In the genomic region with DNA sequence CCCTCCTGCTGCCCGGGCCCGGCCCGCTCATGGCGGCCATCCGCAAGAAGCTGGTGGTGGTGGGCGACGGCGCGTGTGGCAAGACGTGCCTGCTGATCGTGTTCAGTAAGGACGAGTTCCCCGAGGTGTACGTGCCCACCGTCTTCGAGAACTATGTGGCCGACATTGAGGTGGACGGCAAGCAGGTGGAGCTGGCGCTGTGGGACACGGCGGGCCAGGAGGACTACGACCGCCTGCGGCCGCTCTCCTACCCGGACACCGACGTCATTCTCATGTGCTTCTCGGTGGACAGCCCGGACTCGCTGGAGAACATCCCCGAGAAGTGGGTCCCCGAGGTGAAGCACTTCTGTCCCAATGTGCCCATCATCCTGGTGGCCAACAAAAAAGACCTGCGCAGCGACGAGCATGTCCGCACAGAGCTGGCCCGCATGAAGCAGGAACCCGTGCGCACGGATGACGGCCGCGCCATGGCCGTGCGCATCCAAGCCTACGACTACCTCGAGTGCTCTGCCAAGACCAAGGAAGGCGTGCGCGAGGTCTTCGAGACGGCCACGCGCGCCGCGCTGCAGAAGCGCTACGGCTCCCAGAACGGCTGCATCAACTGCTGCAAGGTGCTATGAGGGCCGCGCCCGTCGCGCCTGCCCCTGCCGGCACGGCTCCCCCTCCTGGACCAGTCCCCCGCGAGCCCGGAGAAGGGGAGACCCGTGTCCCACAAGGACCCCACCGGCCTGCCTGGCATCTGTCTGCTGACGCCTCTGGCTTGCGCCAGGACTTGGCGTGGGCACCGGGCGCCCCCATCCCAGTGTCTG, we compare ENCODE assay signal across 8 cellular contexts. TPM values are rescaled to one million over a fixed set of nuclear protein-coding genes. Genes with fewer than 3 reads are reported as not detected.
DNase-seq lines count a peak whose midpoint lies in the region; ATAC-seq and TF ChIP-seq lines count a peak whose summit lies in the region.

No MANE protein-coding gene starts in this region.

- H3K9me3 Mint-ChIP-seq in stimulated activated naive CD8-positive, alpha-beta T cell treated with anti-CD3 and anti-CD28 coated beads, Interleukin-15, Interleukin-2, amounts not matched to agents 100 ng/mL and 50 ng/mL, for 24 hours = no peaks in the 10 kb centered on the region

- H3K4me1 Mint-ChIP-seq in stimulated activated naive CD8-positive, alpha-beta T cell treated with anti-CD3 and anti-CD28 coated beads, Interleukin-15, Interleukin-2, amounts not matched to agents 100 ng/mL and 50 ng/mL, for 24 hours (ENCODE audit: low read depth) = peaks cover 13% of the 10 kb centered on the region

- peaks cover 6% of the 10 kb centered on the region; the same call in 1 of the 2 replicates for H3K27me3 ChIP-seq in SJSA1 (replicated peaks)
- no peaks in the 10 kb centered on the region for H3K27me3 ChIP-seq in right lobe of liver

- DNase-seq in GM12864 (ENCODE audit: low read depth) (no peak), SJSA1 (ENCODE audit: low read depth in 1 of 2, low spot score in 2 of 2) (peak in 1 of 2 experiments; percentile 60), choroid plexus epithelial cell (ENCODE audit: low read depth) (peak; percentile 66), right lobe of liver (peak; percentile 50 to 76 (median 64)), amniotic stem cell (lab: John Stamatoyannopoulos, UW) (no peak)

- H3K36me3 Mint-ChIP-seq in stimulated activated naive CD8-positive, alpha-beta T cell treated with anti-CD3 and anti-CD28 coated beads, Interleukin-15, Interleukin-2, amounts not matched to agents 100 ng/mL and 50 ng/mL, for 24 hours (ENCODE audit: low read depth) = peaks cover 3% of the 10 kb centered on the region

- H3K4me3 ChIP-seq in GM12864 (ENCODE audit: low read depth, low read length) (peak overlapping the region; percentile 77), SJSA1 (peak overlapping the region; percentile 67), choroid plexus epithelial cell (ENCODE audit: low read depth, low read length) (peak overlapping the region; percentile 76), right lobe of liver (peak overlapping the region; percentile 67 to 99 (median 90))

- intact Hi-C loops in right lobe of liver (cut with DNase I) = loop anchor here (10.0 kb wide), 1 partner anchor 147 kb away; no protein-coding TSS in a partner anchor

- TF ChIP-seq CTCF in 22Rv1 (IDR thresholded peaks at IDR 0.05) = 0 out of 2 replicates have a peak, but pooled peaks have one; percentile 7
- no peak for TF ChIP-seq CTCF in GM12864 (IDR thresholded peaks at IDR 0.05; ENCODE audit: low read depth, low read length, missing control alignments)
- no peak for TF ChIP-seq CTCF in choroid plexus epithelial cell (conservative IDR thresholded peaks at IDR 0.05; ENCODE audit: low read depth, low read length)
- TF ChIP-seq CTCF in right lobe of liver (IDR thresholded peaks at IDR 0.05) = peak in 1 of 4 donors; percentile 3

- no peaks in the 10 kb centered on the region for H3K9me3 ChIP-seq in SJSA1 (replicated peaks)
- no peaks in the 10 kb centered on the region for H3K9me3 ChIP-seq in right lobe of liver

- H3K27ac Mint-ChIP-seq in stimulated activated naive CD8-positive, alpha-beta T cell treated with anti-CD3 and anti-CD28 coated beads, Interleukin-15, Interleukin-2, amounts not matched to agents 100 ng/mL and 50 ng/mL, for 24 hours = peak overlapping the region; percentile 79

- peaks cover 19% of the 10 kb centered on the region for H3K27me3 Mint-ChIP-seq in stimulated activated naive CD8-positive, alpha-beta T cell treated with anti-CD3 and anti-CD28 coated beads, Interleukin-15, Interleukin-2, amounts not matched to agents 100 ng/mL and 50 ng/mL, for 24 hours

- peaks cover 28% of the 10 kb centered on the region for H3K36me3 ChIP-seq in SJSA1
- H3K36me3 ChIP-seq in right lobe of liver = peaks cover 0 to 20% (median 14%) of the 10 kb centered on the region in 4 donors

- peak; percentile 75 for TF ChIP-seq POLR2A in right lobe of liver (IDR thresholded peaks at IDR 0.05)

- ATAC-seq in HG02970 (IDR thresholded peaks at IDR 0.05; ENCODE audit: low FRiP score, unreplicated experiment) = peak; percentile 12
- peak in 3 of 4 donors; percentile 0 to 5 (median 3) for ATAC-seq in right lobe of liver

- peak overlapping the region; percentile 83 for H3K4me3 Mint-ChIP-seq in stimulated activated naive CD8-positive, alpha-beta T cell treated with anti-CD3 and anti-CD28 coated beads, Interleukin-15, Interleukin-2, amounts not matched to agents 100 ng/mL and 50 ng/mL, for 24 hours

- H3K4me1 ChIP-seq in SJSA1 (replicated peaks) (peaks cover 48% of the 10 kb centered on the region), right lobe of liver (peaks cover 0 to 42% (median 5%) of the 10 kb centered on the region in 4 donors)

- 1% methylated on average over 15 of the region's 78 CpGs for WGBS in right lobe of liver (ENCODE audit: insufficient coverage, low coverage, low lambda C conversion rate, missing lambda C conversion rate)

- H3K27ac ChIP-seq in 22Rv1 = peak overlapping the region; percentile 90
- H3K27ac ChIP-seq in SJSA1 = peak overlapping the region; percentile 96
- peak overlapping the region; percentile 98 to 100 (median 99) for H3K27ac ChIP-seq in right lobe of liver

RNA-seq across cellular contexts. Expression of gene RHOB, which starts 0.8 kb away (rescaled TPM):
- total RNA-seq in SJSA1 (2014; rRNA removed; shearing (Covaris generic)) = 399 and 453 TPM in 2 replicates
- total RNA-seq in right lobe of liver = 100 to 1,000 TPM; 185 to 656 (median 388) TPM

Comparison
In these comparisons a context has a peak if more than half of its experiments do, and no peak if none do; other contexts are left out.
1. DNase-seq: peak in choroid plexus epithelial cell (single experiment) and right lobe of liver (3 of 3); none in GM12864 (single experiment) and amniotic stem cell (single experiment).
2. Peak in every context shown above with its lines, with median percentiles within 50 percentile points of each other: H3K27ac ChIP-seq and H3K4me3 ChIP-seq.